ENCODE assay signal across 35 cellular contexts in the genomic region with DNA sequence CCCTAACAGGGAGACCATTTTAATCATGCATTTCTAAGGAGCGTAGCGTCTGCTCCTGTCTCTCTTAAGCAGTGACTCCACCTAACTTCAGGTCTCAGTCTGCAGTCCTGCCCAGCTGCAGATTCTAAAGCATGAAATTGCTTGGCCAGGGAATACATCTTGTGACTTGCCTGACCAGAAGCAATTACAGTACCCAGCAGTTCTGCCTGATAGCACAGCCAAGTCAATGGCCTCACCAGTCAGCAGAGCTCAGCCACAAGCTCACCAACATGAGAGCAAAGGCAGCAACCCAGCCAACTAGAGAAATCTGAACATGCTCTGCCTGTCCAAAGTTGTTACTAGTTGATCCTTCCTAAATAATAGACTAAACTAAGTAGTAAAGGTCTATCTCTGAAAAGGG.
"Had no signal": no experiment of that assay in that cellular context is flagged by ENCODE, and none has a peak within 500 bp of the region (broad histone marks: within the 10 kb centered on the region; RNA-seq: fewer than 3 reads in every experiment).

No MANE protein-coding gene starts in this region.

- H3K9me3 ChIP-seq: ascending aorta, MG63, SJCRH30 had no signal

- H3K4me1 ChIP-seq: ascending aorta, SJCRH30 had no signal

- H3K4me1 Mint-ChIP-seq: activated CD4-positive, alpha-beta memory T cell treated with anti-CD3 and anti-CD28 coated beads, Interleukin-2, amount 10 ng/mL, durations not matched to agents 7 days and 5 days; activated naive CD4-positive, alpha-beta T cell treated with anti-CD3 and anti-CD28 coated beads, Interleukin-2, amount 50 U/mL, for 24 hours; activated naive CD8-positive, alpha-beta T cell treated with anti-CD3 and anti-CD28 coated beads, Interleukin-2, amount 10 ng/mL, durations not matched to agents 7 days and 5 days; activated T-helper 17 cell treated with anti-CD3 and anti-CD28 coated beads, Interleukin-2, amount 50 U/mL, for 72 hours had no signal

- H3K27ac Mint-ChIP-seq: activated CD4-positive, alpha-beta memory T cell treated with anti-CD3 and anti-CD28 coated beads, Interleukin-2, amount 10 ng/mL, durations not matched to agents 7 days and 5 days; activated naive CD4-positive, alpha-beta T cell treated with anti-CD3 and anti-CD28 coated beads, Interleukin-2, amount 50 U/mL, for 24 hours; activated naive CD8-positive, alpha-beta T cell treated with anti-CD3 and anti-CD28 coated beads, Interleukin-2, amount 10 ng/mL, durations not matched to agents 7 days and 5 days; activated T-cell treated with anti-CD3 and anti-CD28 coated beads, Interleukin-2, amount 50 U/mL, for 72 hours; activated T-helper 17 cell treated with anti-CD3 and anti-CD28 coated beads, Interleukin-2, amount 50 U/mL, for 72 hours had no signal

- H3K4me3 Mint-ChIP-seq: activated CD4-positive, alpha-beta memory T cell treated with anti-CD3 and anti-CD28 coated beads, Interleukin-2, amount 10 ng/mL, durations not matched to agents 7 days and 5 days; activated naive CD4-positive, alpha-beta T cell treated with anti-CD3 and anti-CD28 coated beads, Interleukin-2, amount 50 U/mL, for 24 hours; activated naive CD8-positive, alpha-beta T cell treated with anti-CD3 and anti-CD28 coated beads, Interleukin-2, amount 10 ng/mL, durations not matched to agents 7 days and 5 days; activated T-cell treated with anti-CD3 and anti-CD28 coated beads, Interleukin-2, amount 50 U/mL, for 72 hours; activated T-helper 17 cell treated with anti-CD3 and anti-CD28 coated beads, Interleukin-2, amount 50 U/mL, for 72 hours had no signal

- H3K27ac ChIP-seq: ascending aorta, cardiac muscle cell, SJCRH30, SK-N-MC, WERI-Rb-1 had no signal

- DNase-seq: activated CD4-positive, alpha-beta memory T cell treated with anti-CD3 and anti-CD28 coated beads, Interleukin-2, amount 10 ng/mL, durations not matched to agents 7 days and 5 days; activated CD4-positive, alpha-beta T cell treated with anti-CD3 and anti-CD28 coated beads for 1 hour; activated CD4-positive, alpha-beta T cell treated with anti-CD3 and anti-CD28 coated beads for 48 hours; activated CD4-positive, CD25-positive, alpha-beta regulatory T cell; activated CD8-positive, alpha-beta memory T cell treated with anti-CD3 and anti-CD28 coated beads for 24 hours; activated gamma-delta T cell; activated naive CD4-positive, alpha-beta T cell treated with Interleukin-2 at 50 U/mL for 16 hours; activated naive CD8-positive, alpha-beta T cell treated with anti-CD3 and anti-CD28 coated beads, Interleukin-2, amount 10 ng/mL, durations not matched to agents 7 days and 5 days; activated T-cell treated with anti-CD3 and anti-CD28 coated beads, Interleukin-2, amount 50 U/mL, for 1 hour; activated T-cell treated with anti-CD3 and anti-CD28 coated beads, Interleukin-2, amount 50 U/mL, for 72 hours; amygdala; Kasumi-1; KG1; MG63; NCI-H1048; NCI-H1417; NCI-H146; NCI-H187; NCI-H2029 treated with DMSO at 0.1 percent for 48 hours; NCI-H2107; NCI-H2171; NCI-H510A; NCI-H526; NCI-H748 treated with DMSO at 0.1 percent for 48 hours; NK-92 treated with Interleukin-12 subunit alpha and Interleukin-12 subunit beta, amount 100 ng/mL, for 24 hours; OCI-M1; Right ventricle myocardium superior; SJCRH30; T1000; WERI-Rb-1 had no signal

- H3K27me3 Mint-ChIP-seq: activated CD4-positive, alpha-beta memory T cell treated with anti-CD3 and anti-CD28 coated beads, Interleukin-2, amount 10 ng/mL, durations not matched to agents 7 days and 5 days; activated naive CD4-positive, alpha-beta T cell treated with anti-CD3 and anti-CD28 coated beads, Interleukin-2, amount 50 U/mL, for 24 hours; activated naive CD8-positive, alpha-beta T cell treated with anti-CD3 and anti-CD28 coated beads, Interleukin-2, amount 10 ng/mL, durations not matched to agents 7 days and 5 days; activated T-helper 17 cell treated with anti-CD3 and anti-CD28 coated beads, Interleukin-2, amount 50 U/mL, for 72 hours had no signal

- H3K36me3 ChIP-seq: ascending aorta, cardiac muscle cell, MG63, SJCRH30, WERI-Rb-1 had no signal

- H3K27me3 ChIP-seq: ascending aorta, cardiac muscle cell, MG63, SJCRH30 had no signal

- H3K36me3 Mint-ChIP-seq: activated naive CD4-positive, alpha-beta T cell treated with anti-CD3 and anti-CD28 coated beads, Interleukin-2, amount 50 U/mL, for 24 hours; activated naive CD8-positive, alpha-beta T cell treated with anti-CD3 and anti-CD28 coated beads, Interleukin-2, amount 10 ng/mL, durations not matched to agents 7 days and 5 days had no signal

- H3K9me3 Mint-ChIP-seq: activated naive CD8-positive, alpha-beta T cell treated with anti-CD3 and anti-CD28 coated beads, Interleukin-2, amount 10 ng/mL, durations not matched to agents 7 days and 5 days had no signal

- ATAC-seq: activated T-cell treated with anti-CD3 and anti-CD28 coated beads, Interleukin-2, amount 50 U/mL, for 72 hours; activated T-helper 17 cell treated with anti-CD3 and anti-CD28 coated beads, Interleukin-2, amount 50 U/mL, for 72 hours had no signal

- H3K4me3 ChIP-seq: ascending aorta, cardiac muscle cell, MG63, SJCRH30, SK-N-MC had no signal
